Comparison of ENCODE assay signal across 24 cellular contexts in the genomic region with DNA sequence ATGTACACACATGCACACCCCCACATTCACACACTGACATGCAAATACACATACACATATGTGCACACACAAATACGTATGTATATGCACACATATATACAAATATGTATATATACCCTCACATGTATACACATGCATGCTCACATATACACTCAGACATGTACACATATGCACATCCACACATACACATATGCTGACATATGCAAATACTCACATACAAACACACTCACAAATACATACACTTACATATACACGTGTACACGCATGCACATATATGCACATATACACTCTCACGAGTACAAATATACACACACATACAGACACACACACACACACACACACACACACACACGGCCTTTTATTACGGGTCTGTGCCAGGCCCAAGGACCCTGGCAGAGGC. TPM values are rescaled to one million over a fixed set of nuclear protein-coding genes. Genes with fewer than 3 reads are reported as not detected.
DNase-seq lines count a peak whose midpoint lies in the region; ATAC-seq and TF ChIP-seq lines count a peak whose summit lies in the region.
"Had no signal": no experiment of that assay in that cellular context is flagged by ENCODE, and none has a peak within 500 bp of the region (broad histone marks: within the 10 kb centered on the region; RNA-seq: fewer than 3 reads in every experiment).

No MANE protein-coding gene starts in this region.

- no peaks in the 10 kb centered on the region for H3K9me3 ChIP-seq in CD4-positive, CD25-positive, alpha-beta regulatory T cell (ENCODE audit: control insufficient read depth in 2 of 2, low read length in 2 of 2)
- no peaks in the 10 kb centered on the region for H3K9me3 ChIP-seq in effector memory CD4-positive, alpha-beta T cell (ENCODE audit: control insufficient read depth, low read length)
- H3K9me3 ChIP-seq: transverse colon had no signal

- peak overlapping the region; percentile 75 for H3K4me3 Mint-ChIP-seq in T-helper 2 cell treated with Interferon-gamma antibody and Interleukin-4, amounts not matched to agents 5 μg/mL and 100 μg/mL, for 36 hours
- H3K4me3 Mint-ChIP-seq in CD4-positive, CD25-positive, alpha-beta regulatory T cell = peak overlapping the region; percentile 78 to 85 (median 79)
- peak overlapping the region; percentile 64 for H3K4me3 Mint-ChIP-seq in activated CD8-positive, alpha-beta T cell treated with anti-CD3 and anti-CD28 coated beads for 36 hours
- H3K4me3 Mint-ChIP-seq: dendritic cell treated with granulocyte-macrophage colony-stimulating factor and Interleukin-4, amounts not matched to agents 40 ng/mL and 50 ng/mL, for 4 days had no signal

- CTCF ChIA-PET in activated CD8-positive, alpha-beta T cell treated with anti-CD3 and anti-CD28 coated beads for 36 hours (lab: Charles Lee) = interaction anchor here (2.2 kb wide), 1 partner anchor 19 kb away, joined by 9 read pairs; no protein-coding TSS in a partner anchor

- H3K4me1 Mint-ChIP-seq in T-helper 2 cell treated with Interferon-gamma antibody and Interleukin-4, amounts not matched to agents 5 μg/mL and 100 μg/mL, for 36 hours (ENCODE audit: low read depth) = peaks cover 64% of the 10 kb centered on the region
- H3K4me1 Mint-ChIP-seq in CD4-positive, CD25-positive, alpha-beta regulatory T cell = peaks cover 25 to 94% (median 73%) of the 10 kb centered on the region in 4 donors
- peaks cover 89% of the 10 kb centered on the region for H3K4me1 Mint-ChIP-seq in activated CD8-positive, alpha-beta T cell treated with anti-CD3 and anti-CD28 coated beads for 36 hours (ENCODE audit: low read depth)

- POLR2A ChIA-PET in activated CD8-positive, alpha-beta T cell treated with anti-CD3 and anti-CD28 coated beads for 36 hours (lab: Charles Lee) = interaction anchor here (4.1 to 10.7 kb wide), 3 partner anchors 8 to 29 kb away, joined by 17 to 92 read pairs (median 37); no protein-coding TSS in a partner anchor

- no peaks in the 10 kb centered on the region for H3K27me3 ChIP-seq in CD4-positive, CD25-positive, alpha-beta regulatory T cell (ENCODE audit: control insufficient read depth, insufficient read depth, low read length)
- H3K27me3 ChIP-seq in effector memory CD4-positive, alpha-beta T cell (replicated peaks; ENCODE audit: control insufficient read depth, insufficient read depth, low read length, poor library complexity, severe bottlenecking) = no peaks in the 10 kb centered on the region
- H3K27me3 ChIP-seq: transverse colon had no signal

- DNase-seq in T-helper 2 cell treated with Interferon-gamma antibody and Interleukin-4, amounts not matched to agents 5 μg/mL and 100 μg/mL, for 36 hours (ENCODE audit: low spot score) = no peak
- no peak for DNase-seq in T-helper 2 cell
- no peak for DNase-seq in CD4-positive, CD25-positive, alpha-beta regulatory T cell
- no peak for DNase-seq in activated CD8-positive, alpha-beta T cell treated with anti-CD3 and anti-CD28 coated beads for 36 hours
- no peak for DNase-seq in effector memory CD4-positive, alpha-beta T cell
- DNase-seq in NCI-H2196 treated with DMSO at 0.1 percent for 48 hours (lab: John Stamatoyannopoulos, UW; ENCODE audit: unreplicated experiment) = no peak
- no peak for DNase-seq in NCI-H748 treated with DMSO at 0.1 percent for 48 hours (lab: John Stamatoyannopoulos, UW)
- DNase-seq: 8988T; activated T-cell treated with anti-CD3 and anti-CD28 coated beads, Interleukin-2, amount 50 U/mL, for 4 hours; AML-193; amniotic stem cell; DND-41; left cardiac atrium; NCI-H146; NCI-H2227 treated with DMSO at 0.1 percent for 48 hours; retina; Right ventricle myocardium superior; stimulated activated CD4-positive, alpha-beta T cell treated with anti-CD3 and anti-CD28 coated beads, Interleukin-4, amount 100 ng/mL, for 24 hours; transverse colon had no signal

- peak overlapping the region; percentile 75 for H3K27ac ChIP-seq in CD4-positive, CD25-positive, alpha-beta regulatory T cell (ENCODE audit: insufficient read depth, low read length, poor library complexity, severe bottlenecking)
- H3K27ac ChIP-seq in effector memory CD4-positive, alpha-beta T cell (ENCODE audit: insufficient read depth, low read length, poor library complexity, severe bottlenecking) = peak overlapping the region; percentile 54
- H3K27ac ChIP-seq: KMS-11, transverse colon had no signal

- intact Hi-C loops in activated CD8-positive, alpha-beta T cell treated with anti-CD3 and anti-CD28 coated beads for 36 hours (cut with micrococcal nuclease) = no loop called here

- ATAC-seq in CD4-positive, CD25-positive, alpha-beta regulatory T cell (ENCODE audit: low read depth in 2 of 2) = no peak
- ATAC-seq in activated CD8-positive, alpha-beta T cell treated with anti-CD3 and anti-CD28 coated beads for 36 hours = no peak
- no peak for ATAC-seq in GM18520 (IDR thresholded peaks at IDR 0.05; ENCODE audit: unreplicated experiment)
- ATAC-seq: activated T-cell treated with anti-CD3 and anti-CD28 coated beads, Interleukin-2, amount 50 U/mL, for 4 hours; GM12878; HCT116; left cardiac atrium had no signal

- peak overlapping the region; percentile 1 for H3K27ac Mint-ChIP-seq in T-helper 2 cell treated with Interferon-gamma antibody and Interleukin-4, amounts not matched to agents 5 μg/mL and 100 μg/mL, for 36 hours
- peak overlapping the region; percentile 28 to 98 (median 85) for H3K27ac Mint-ChIP-seq in CD4-positive, CD25-positive, alpha-beta regulatory T cell
- H3K27ac Mint-ChIP-seq in activated CD8-positive, alpha-beta T cell treated with anti-CD3 and anti-CD28 coated beads for 36 hours = peak overlapping the region; percentile 98
- H3K27ac Mint-ChIP-seq: dendritic cell treated with granulocyte-macrophage colony-stimulating factor and Interleukin-4, amounts not matched to agents 40 ng/mL and 50 ng/mL, for 4 days had no signal

- no peaks in the 10 kb centered on the region for H3K9me3 Mint-ChIP-seq in T-helper 2 cell treated with Interferon-gamma antibody and Interleukin-4, amounts not matched to agents 5 μg/mL and 100 μg/mL, for 36 hours
- H3K9me3 Mint-ChIP-seq in CD4-positive, CD25-positive, alpha-beta regulatory T cell = no peaks in the 10 kb centered on the region
- peaks cover 1% of the 10 kb centered on the region for H3K9me3 Mint-ChIP-seq in activated CD8-positive, alpha-beta T cell treated with anti-CD3 and anti-CD28 coated beads for 36 hours
- H3K9me3 Mint-ChIP-seq: activated T-cell treated with anti-CD3 and anti-CD28 coated beads, Interleukin-2, amount 50 U/mL, for 4 hours; dendritic cell treated with granulocyte-macrophage colony-stimulating factor and Interleukin-4, amounts not matched to agents 40 ng/mL and 50 ng/mL, for 4 days had no signal

- peak overlapping the region; percentile 77 for H3K4me3 ChIP-seq in CD4-positive, CD25-positive, alpha-beta regulatory T cell (ENCODE audit: low read depth, low read length)
- peak overlapping the region; percentile 44 for H3K4me3 ChIP-seq in effector memory CD4-positive, alpha-beta T cell (ENCODE audit: insufficient read depth, low read depth, low read length, poor library complexity, severe bottlenecking)
- H3K4me3 ChIP-seq: GM12878, transverse colon had no signal

- H3K27me3 Mint-ChIP-seq in T-helper 2 cell treated with Interferon-gamma antibody and Interleukin-4, amounts not matched to agents 5 μg/mL and 100 μg/mL, for 36 hours (ENCODE audit: low read depth) = no peaks in the 10 kb centered on the region
- H3K27me3 Mint-ChIP-seq in CD4-positive, CD25-positive, alpha-beta regulatory T cell = no peaks in the 10 kb centered on the region
- no peaks in the 10 kb centered on the region for H3K27me3 Mint-ChIP-seq in activated CD8-positive, alpha-beta T cell treated with anti-CD3 and anti-CD28 coated beads for 36 hours
- H3K27me3 Mint-ChIP-seq: dendritic cell treated with granulocyte-macrophage colony-stimulating factor and Interleukin-4, amounts not matched to agents 40 ng/mL and 50 ng/mL, for 4 days had no signal

- no peak for TF ChIP-seq CTCF in activated CD8-positive, alpha-beta T cell treated with anti-CD3 and anti-CD28 coated beads for 36 hours (IDR thresholded peaks at IDR 0.05)

- H3K4me1 ChIP-seq in CD4-positive, CD25-positive, alpha-beta regulatory T cell (ENCODE audit: control insufficient read depth, insufficient read depth, low read length, poor library complexity, severe bottlenecking) = peaks cover 94% of the 10 kb centered on the region
- peaks cover 89% of the 10 kb centered on the region for H3K4me1 ChIP-seq in effector memory CD4-positive, alpha-beta T cell (ENCODE audit: control insufficient read depth, insufficient read depth, low read length, poor library complexity, severe bottlenecking)

- peaks cover 32% of the 10 kb centered on the region for H3K36me3 ChIP-seq in CD4-positive, CD25-positive, alpha-beta regulatory T cell (ENCODE audit: control insufficient read depth, insufficient read depth, low read length)
- peaks cover 12% of the 10 kb centered on the region for H3K36me3 ChIP-seq in effector memory CD4-positive, alpha-beta T cell (ENCODE audit: control insufficient read depth, insufficient read depth, low read length)
- H3K36me3 ChIP-seq: transverse colon had no signal

- H3K36me3 Mint-ChIP-seq in T-helper 2 cell treated with Interferon-gamma antibody and Interleukin-4, amounts not matched to agents 5 μg/mL and 100 μg/mL, for 36 hours (ENCODE audit: low read depth) = peaks cover 43% of the 10 kb centered on the region
- peaks cover 39% of the 10 kb centered on the region for H3K36me3 Mint-ChIP-seq in CD4-positive, CD25-positive, alpha-beta regulatory T cell
- peaks cover 44% of the 10 kb centered on the region for H3K36me3 Mint-ChIP-seq in activated CD8-positive, alpha-beta T cell treated with anti-CD3 and anti-CD28 coated beads for 36 hours (ENCODE audit: low read depth)

RNA-seq across cellular contexts. Expression of a gene that starts 54.9 kb away (rescaled TPM):
- total RNA-seq in CD4-positive, CD25-positive, alpha-beta regulatory T cell = 210 TPM
- 1 to 10 TPM; 5.3 to 5.7 (median 5.4) TPM for polyA plus RNA-seq in CD4-positive, CD25-positive, alpha-beta regulatory T cell
- 10 to 100 TPM; 48.5 to 53.0 TPM for total RNA-seq in activated CD8-positive, alpha-beta T cell treated with anti-CD3 and anti-CD28 coated beads for 36 hours

Comparison
In these comparisons a context has a peak if more than half of its experiments do, and no peak if none do; other contexts are left out.
1. H3K27ac Mint-ChIP-seq: peak in every context shown above with its lines; median percentile 98 in activated CD8-positive, alpha-beta T cell treated with anti-CD3 and anti-CD28 coated beads for 36 hours; 85 in CD4-positive, CD25-positive, alpha-beta regulatory T cell; 1 in T-helper 2 cell treated with Interferon-gamma antibody and Interleukin-4, amounts not matched to agents 5 μg/mL and 100 μg/mL, for 36 hours.